ENCODE assay signal across 33 cellular contexts in genomic region chr2:51220080-51220479, GRCh38.
"Had no signal": no experiment of that assay in that cellular context is flagged by ENCODE, and none has a peak within 500 bp of the region (broad histone marks: within the 10 kb centered on the region; RNA-seq: fewer than 3 reads in every experiment).

No MANE protein-coding gene starts in this region.

- H3K4me3 Mint-ChIP-seq: activated CD4-positive, alpha-beta T cell treated with anti-CD3 and anti-CD28 coated beads for 36 hours; activated CD4-positive, alpha-beta T cell treated with anti-CD3 and anti-CD28 coated beads, Interleukin-2, amount 10 ng/mL, durations not matched to agents 7 days and 5 days; activated CD8-positive, alpha-beta T cell treated with anti-CD3 and anti-CD28 coated beads, Interleukin-2, amount 10 ng/mL, durations not matched to agents 7 days and 5 days; activated naive CD4-positive, alpha-beta T cell treated with anti-CD3 and anti-CD28 coated beads for 36 hours; activated T-cell treated with anti-CD3 and anti-CD28 coated beads, Interleukin-2, amount 50 U/mL, for 24 hours; activated T-helper 1 cell treated with anti-CD3 and anti-CD28 coated beads, Interleukin-12 subunit alpha, Interleukin-12 subunit beta, Interleukin-2, Interleukin-4 antibody, amounts not matched to agents 30 ng/mL and 10 ng/mL and 1 ng/mL, durations not matched to agents 14 hours and 24 hours and 36 hours; central memory CD8-positive, alpha-beta T cell; T-helper 1 cell treated with Interleukin-12 subunit alpha and Interleukin-12 subunit beta and Interleukin-4 antibody, amounts not matched to agents 30 μg/mL and 1 μg/mL, for 36 hours; T-helper 2 cell treated with Interferon-gamma antibody and Interleukin-4, amounts not matched to agents 5 μg/mL and 100 μg/mL, for 36 hours had no signal

- H3K4me1 ChIP-seq: adrenal gland, Peyer's patch, SJSA1 had no signal

- H3K4me3 ChIP-seq: adrenal gland, cardiac muscle cell, MG63, Peyer's patch, SJSA1 had no signal

- H3K27me3 Mint-ChIP-seq: activated CD4-positive, alpha-beta T cell treated with anti-CD3 and anti-CD28 coated beads for 36 hours; activated CD4-positive, alpha-beta T cell treated with anti-CD3 and anti-CD28 coated beads, Interleukin-2, amount 10 ng/mL, durations not matched to agents 7 days and 5 days; activated T-cell treated with anti-CD3 and anti-CD28 coated beads, Interleukin-2, amount 50 U/mL, for 24 hours; central memory CD8-positive, alpha-beta T cell had no signal

- H3K36me3 ChIP-seq: adrenal gland, cardiac muscle cell, MG63, Peyer's patch, SJSA1 had no signal

- DNase-seq: activated CD4-positive, alpha-beta T cell treated with anti-CD3 and anti-CD28 coated beads for 36 hours; activated CD4-positive, alpha-beta T cell treated with anti-CD3 and anti-CD28 coated beads, Interleukin-2, amount 10 ng/mL, durations not matched to agents 7 days and 5 days; activated CD4-positive, alpha-beta T cell treated with anti-CD3 and anti-CD28 coated beads, Interleukin-2, amount 50 U/mL, for 48 hours; activated CD8-positive, alpha-beta T cell treated with anti-CD3 and anti-CD28 coated beads, Interleukin-2, amount 10 ng/mL, durations not matched to agents 7 days and 5 days; activated gamma-delta T cell treated with Interleukin-2 at 50 U/mL for 16 hours; activated naive CD4-positive, alpha-beta T cell treated with anti-CD3 and anti-CD28 coated beads for 36 hours; activated T-cell treated with anti-CD3 and anti-CD28 coated beads, Interleukin-2, amount 50 U/mL, for 24 hours; adrenal gland; Karpas-422; NCI-H1048; NCI-H1105 treated with DMSO at 0.1 percent for 48 hours; NCI-H1436 treated with DMSO at 0.1 percent for 48 hours; NCI-H1694 treated with DMSO at 0.1 percent for 48 hours; NCI-H2029; NCI-H510A; NCI-H526; NCI-H748 treated with DMSO at 0.1 percent for 48 hours; NK-92 treated with Interleukin-12 subunit alpha and Interleukin-12 subunit beta, amount 100 ng/mL, for 24 hours; Peyer's patch; RPMI8226; SHP77 treated with DMSO at 0.1 percent for 48 hours; SK-N-SH had no signal

- H3K27me3 ChIP-seq: adrenal gland, cardiac muscle cell, MG63, Peyer's patch, SJSA1 had no signal

- H3K9me3 ChIP-seq: adrenal gland, Peyer's patch, SJSA1, SK-N-SH had no signal

- H3K27ac ChIP-seq: adrenal gland, cardiac muscle cell, Peyer's patch, SJSA1 had no signal

- H3K4me1 Mint-ChIP-seq: activated CD4-positive, alpha-beta T cell treated with anti-CD3 and anti-CD28 coated beads for 36 hours; activated CD4-positive, alpha-beta T cell treated with anti-CD3 and anti-CD28 coated beads, Interleukin-2, amount 10 ng/mL, durations not matched to agents 7 days and 5 days; central memory CD8-positive, alpha-beta T cell had no signal

- H3K9ac ChIP-seq: SK-N-SH had no signal

- ATAC-seq: activated CD4-positive, alpha-beta T cell treated with anti-CD3 and anti-CD28 coated beads for 36 hours; activated CD4-positive, CD25-positive, alpha-beta regulatory T cell treated with anti-CD3 and anti-CD28 coated beads, Interleukin-2, amount 50 U/mL, for 24 hours; activated CD8-positive, alpha-beta T cell treated with anti-CD3 and anti-CD28 coated beads, Interleukin-2, amount 10 ng/mL, durations not matched to agents 7 days and 5 days; activated naive CD4-positive, alpha-beta T cell treated with anti-CD3 and anti-CD28 coated beads, Interleukin-2, amount 50 U/mL, for 72 hours; PC-3 had no signal

- H3K4me2 ChIP-seq: SK-N-SH had no signal

- H3K27ac Mint-ChIP-seq: activated CD4-positive, alpha-beta T cell treated with anti-CD3 and anti-CD28 coated beads for 36 hours; activated CD4-positive, alpha-beta T cell treated with anti-CD3 and anti-CD28 coated beads, Interleukin-2, amount 10 ng/mL, durations not matched to agents 7 days and 5 days; activated CD8-positive, alpha-beta T cell treated with anti-CD3 and anti-CD28 coated beads, Interleukin-2, amount 10 ng/mL, durations not matched to agents 7 days and 5 days; activated naive CD4-positive, alpha-beta T cell treated with anti-CD3 and anti-CD28 coated beads for 36 hours; activated naive CD4-positive, alpha-beta T cell treated with anti-CD3 and anti-CD28 coated beads, Interleukin-2, amount 50 U/mL, for 72 hours; activated T-cell treated with anti-CD3 and anti-CD28 coated beads, Interleukin-2, amount 50 U/mL, for 24 hours; activated T-helper 1 cell treated with anti-CD3 and anti-CD28 coated beads, Interleukin-12 subunit alpha, Interleukin-12 subunit beta, Interleukin-2, Interleukin-4 antibody, amounts not matched to agents 30 ng/mL and 10 ng/mL and 1 ng/mL, durations not matched to agents 14 hours and 24 hours and 36 hours; T-helper 1 cell treated with Interleukin-12 subunit alpha and Interleukin-12 subunit beta and Interleukin-4 antibody, amounts not matched to agents 30 μg/mL and 1 μg/mL, for 36 hours; T-helper 2 cell treated with Interferon-gamma antibody and Interleukin-4, amounts not matched to agents 5 μg/mL and 100 μg/mL, for 36 hours had no signal

- FAIRE-seq: TTC549 had no signal
